ENCODE assay signal across 26 cellular contexts in genomic region chr6:136127856-136128255, GRCh38.
A peak's percentile ranks its signal among the peaks of the same experiment; 100 is the strongest.
DNase-seq lines count a peak whose midpoint lies in the region; ATAC-seq, FAIRE-seq and TF ChIP-seq lines count a peak whose summit lies in the region.
"Had no signal": no experiment of that assay in that cellular context is flagged by ENCODE, and none has a peak within 500 bp of the region (broad histone marks: within the 10 kb centered on the region; RNA-seq: fewer than 3 reads in every experiment).

No MANE protein-coding gene starts in this region.

- no peak for TF ChIP-seq POLR2A in K562 (conservative IDR thresholded peaks at IDR 0.05)

- FAIRE-seq in K562 (lab: Jason Lieb, UNC): no peak
- FAIRE-seq: colon had no signal

- H3K4me3 ChIP-seq in K562 (no peak overlapping the region), right cardiac atrium (ENCODE audit: low read length) (no peak overlapping the region)
- H3K4me3 ChIP-seq: thoracic aorta had no signal

- no TSS peak for BruUV-seq in K562 (replicated peaks; lab: Mats Ljungman, UMichigan)

- in situ Hi-C loops in K562 (cut with MboI): no loop called here

- H3K9me3 ChIP-seq in K562 (replicated peaks; ENCODE audit: control insufficient read depth, insufficient read depth, low read depth, low read length) (no peaks in the 10 kb centered on the region), right cardiac atrium (ENCODE audit: control insufficient read depth, low read length) (no peaks in the 10 kb centered on the region)
- H3K9me3 ChIP-seq: thoracic aorta had no signal

- WGBS in K562 (ENCODE audit: insufficient coverage, low coverage, missing lambda C conversion rate): 0% methylated on average over 2 of the region's 2 CpGs
- 21% methylated on average over 2 of the region's 2 CpGs for WGBS in right cardiac atrium

- no peak overlapping the region for H2AFZ ChIP-seq in K562 (ENCODE audit: low read depth, low read length)

- peak; percentile 6 for DNase-seq in M059J (ENCODE audit: low read depth)
- no peak for DNase-seq in K562 (ENCODE audit: extremely low read depth in 1 of 4, low spot score in 3 of 4)
- no peak for DNase-seq in right cardiac atrium
- DNase-seq in retina: peak; percentile 52
- DNase-seq in COLO829 (ENCODE audit: low spot score): no peak
- no peak for DNase-seq in GM10248 (ENCODE audit: extremely low spot score)
- DNase-seq in NCI-H510A (lab: John Stamatoyannopoulos, UW): no peak
- DNase-seq in HPDE6-E6E7 (ENCODE audit: extremely low spot score): no peak
- DNase-seq: activated B cell treated with CpG ODN at 0.5 μM for 24 hours; activated CD4-positive, alpha-beta memory T cell treated with anti-CD3 and anti-CD28 coated beads, Interleukin-2, amount 10 ng/mL, durations not matched to agents 7 days and 5 days; activated effector memory CD4-positive, alpha-beta T cell treated with Interleukin-2 at 50 U/mL for 16 hours; activated naive CD8-positive, alpha-beta T cell treated with anti-CD3 and anti-CD28 coated beads, Interleukin-2, amount 50 U/mL, for 24 hours; brain microvascular endothelial cell; CD4-positive, alpha-beta T cell; effector memory CD8-positive, alpha-beta T cell; glutamatergic neuron; natural killer cell; NCI-H2081; NCI-H526; posterior cingulate gyrus; stimulated activated CD4-positive, alpha-beta T cell treated with anti-CD3 and anti-CD28 coated beads, Interleukin-2, amount 100 ng/mL, for 48 hours; stimulated activated naive B cell treated with anti-CD40 and anti-IgM and Interleukin-4, amounts not matched to agents 10 μg/mL and 1 μg/mL and 100 μg/mL, for 72 hours; T1000 had no signal

- CTCF ChIA-PET in K562 (lab: Yijun Ruan, JAX; ENCODE audit: low intra/inter-chr PET ratio) (no interaction called here), GM10248 (lab: Yijun Ruan, JAX) (interaction anchor here (2.4 kb wide), 1 partner anchor 11 kb away, joined by 11 read pairs; no protein-coding TSS in a partner anchor)

- no peak overlapping the region for H3K4me2 ChIP-seq in K562 (ENCODE audit: insufficient read depth, low read length)

- H3K4me1 ChIP-seq in K562 (replicated peaks in 1 of 2; ENCODE audit: control insufficient read depth in 2 of 2, insufficient read depth in 2 of 2, low read length in 2 of 2) (no peaks in the 10 kb centered on the region), right cardiac atrium (ENCODE audit: control insufficient read depth, insufficient read depth, low read length) (peaks cover 4% of the 10 kb centered on the region)

- POLR2A ChIA-PET in K562 (lab: Yijun Ruan, JAX): interaction anchor here (1.5 kb wide), 1 partner anchor 10 kb away, joined by 4 read pairs; no protein-coding TSS in a partner anchor
- POLR2A ChIA-PET in GM10248 (lab: Yijun Ruan, JAX): no interaction called here

- no peaks in the 10 kb centered on the region; a peak in 1 of 5 replicates for H3K27me3 ChIP-seq in K562 (ENCODE audit: control insufficient read depth in 2 of 2, insufficient read depth in 2 of 2, low read length in 2 of 2)
- H3K27me3 ChIP-seq in right cardiac atrium (ENCODE audit: control insufficient read depth, insufficient read depth): no peaks in the 10 kb centered on the region
- H3K27me3 ChIP-seq: brain microvascular endothelial cell had no signal

- ATAC-seq in K562 (no peak), right cardiac atrium (peak; percentile 81 to 84)
- ATAC-seq: activated naive CD8-positive, alpha-beta T cell treated with anti-CD3 and anti-CD28 coated beads, Interleukin-2, amount 50 U/mL, for 24 hours; effector memory CD8-positive, alpha-beta T cell; natural killer cell; stimulated activated naive B cell treated with anti-CD40 and anti-IgM and Interleukin-4, amounts not matched to agents 10 μg/mL and 1 μg/mL and 100 μg/mL, for 72 hours had no signal

- no peaks in the 10 kb centered on the region for H3K9me1 ChIP-seq in K562 (ENCODE audit: control insufficient read depth, insufficient read depth, low read length)

- H3K79me2 ChIP-seq in K562 (ENCODE audit: control insufficient read depth, insufficient read depth, low read length): no peaks in the 10 kb centered on the region

- no peak for TF ChIP-seq CTCF in K562 (IDR thresholded peaks at IDR 0.05 in 2 of 3, conservative IDR thresholded peaks at IDR 0.05 in 1 of 3; ENCODE audit: insufficient read depth in 2 of 3, low read depth in 1 of 3, low read length in 3 of 3)
- no peak for TF ChIP-seq CTCF in GM10248 (IDR thresholded peaks at IDR 0.05; ENCODE audit: control extremely low read depth, extremely low read depth, low read depth, missing control alignments)

- no peak for TF ChIP-seq EP300 in K562 (IDR thresholded peaks at IDR 0.05; ENCODE audit: low read length)

- no peak for TF ChIP-seq RAD21 in K562 (CRISPR knock-in tag; conservative IDR thresholded peaks at IDR 0.05 in 1 of 2, IDR thresholded peaks at IDR 0.05 in 1 of 2)

- H3K9ac ChIP-seq in K562 (ENCODE audit: insufficient read depth in 1 of 2, low read depth in 2 of 2, low read length in 2 of 2): no peak overlapping the region

- no peak overlapping the region for H3K27ac ChIP-seq in K562 (ENCODE audit: extremely low read depth, low read depth, low read length)
- H3K27ac ChIP-seq in right cardiac atrium (ENCODE audit: low read length): no peak overlapping the region
- H3K27ac ChIP-seq: brain microvascular endothelial cell, RWPE1, thoracic aorta had no signal

- intact Hi-C loops in K562 (cut with micrococcal nuclease) (no loop called here), right cardiac atrium (cut with DNase I) (no loop called here)

- no peaks in the 10 kb centered on the region for H3K36me3 ChIP-seq in K562 (ENCODE audit: control insufficient read depth, insufficient read depth, low read length)
- H3K36me3 ChIP-seq: brain microvascular endothelial cell, thoracic aorta had no signal

- H4K20me1 ChIP-seq in K562 (replicated peaks; ENCODE audit: control insufficient read depth, insufficient read depth, low read length): no peaks in the 10 kb centered on the region

TF ChIP-seq in K562, 482 proteins besides CTCF, POLR2A, EP300 and RAD21:
- TF ChIP-seq MEIS2 (IDR thresholded peaks at IDR 0.05; ENCODE audit: partially characterized antibody) (peak; percentile 33), PBX2 (CRISPR knock-in tag; IDR thresholded peaks at IDR 0.05; ENCODE audit: low read depth) (no peak), PBX2 (tag; conservative IDR thresholded peaks at IDR 0.05; ENCODE audit: low read depth) (peak; percentile 87), PURB (CRISPR knock-in tag; IDR thresholded peaks at IDR 0.05; ENCODE audit: low read depth) (no peak), IFI16 (CRISPR knock-in tag; IDR thresholded peaks at IDR 0.05) (no peak), NFIC (IDR thresholded peaks at IDR 0.05) (no peak), ELF2 (CRISPR knock-in tag; IDR thresholded peaks at IDR 0.05) (no peak), HDGF (IDR thresholded peaks at IDR 0.05) (no peak)
- TF ChIP-seq, protein P1, sequence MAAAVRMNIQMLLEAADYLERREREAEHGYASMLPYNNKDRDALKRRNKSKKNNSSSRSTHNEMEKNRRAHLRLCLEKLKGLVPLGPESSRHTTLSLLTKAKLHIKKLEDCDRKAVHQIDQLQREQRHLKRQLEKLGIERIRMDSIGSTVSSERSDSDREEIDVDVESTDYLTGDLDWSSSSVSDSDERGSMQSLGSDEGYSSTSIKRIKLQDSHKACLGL (CRISPR knock-in tag; IDR thresholded peaks at IDR 0.05; ENCODE audit: borderline replicate concordance, poor library complexity, severe bottlenecking): no peak

Comparison
In these comparisons a context has a peak if more than half of its experiments do, and no peak if none do; other contexts are left out.
1. DNase-seq: peak in M059J (single experiment) and retina (single experiment); none in K562 (0 of 4), right cardiac atrium (0 of 3), COLO829 (single experiment), GM10248 (single experiment), NCI-H510A (single experiment) and HPDE6-E6E7 (single experiment).